Comparison of ENCODE assay signal across 19 cellular contexts in the genomic region with DNA sequence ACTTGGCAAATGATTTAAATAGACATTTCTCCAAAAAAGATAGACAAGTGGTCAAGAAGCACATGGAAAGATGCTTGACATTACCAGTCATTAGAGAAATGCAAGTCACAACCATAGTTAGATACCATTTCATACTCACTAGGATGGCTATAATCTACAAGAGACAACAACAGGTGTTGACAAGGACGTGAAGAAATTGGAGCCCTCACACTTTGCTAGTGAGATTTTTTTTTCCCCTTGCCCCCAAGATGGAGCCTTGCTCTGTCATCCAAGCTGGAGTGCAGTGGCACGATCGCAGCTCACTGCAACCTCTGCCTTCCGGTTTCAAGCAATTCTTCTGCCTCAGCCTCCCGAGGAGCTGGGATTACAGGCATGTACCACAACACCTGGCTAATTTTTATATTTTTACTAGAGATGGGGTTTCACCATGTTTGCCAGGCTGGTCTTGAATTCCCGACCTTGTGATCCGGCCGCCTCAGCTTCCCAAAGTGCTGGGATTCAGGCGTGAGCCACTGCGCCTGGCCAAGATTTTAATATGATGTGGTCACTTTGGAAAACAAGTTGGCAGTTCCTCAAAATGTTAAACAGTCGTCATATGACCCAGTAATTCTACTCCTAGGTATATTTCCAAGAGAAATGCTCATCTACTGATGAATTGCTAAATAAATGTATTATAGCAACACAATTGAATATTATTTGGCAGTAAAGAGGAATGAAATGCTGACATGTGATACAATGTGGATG.
"Had no signal": no experiment of that assay in that cellular context is flagged by ENCODE, and none has a peak within 500 bp of the region (broad histone marks: within the 10 kb centered on the region; RNA-seq: fewer than 3 reads in every experiment).

No MANE protein-coding gene starts in this region.

- ATAC-seq: activated CD4-positive, CD25-positive, alpha-beta regulatory T cell treated with anti-CD3 and anti-CD28 coated beads, Interleukin-2, amount 50 U/mL, for 24 hours; left cardiac atrium; SK-N-SH treated with all-trans-retinoic acid at 6 μM for 48 hours; T-cell had no signal

- H3K9me3 Mint-ChIP-seq: activated CD4-positive, alpha-beta T cell treated with anti-CD3 and anti-CD28 coated beads, Interleukin-2, amount 10 ng/mL, durations not matched to agents 7 days and 5 days; activated T-helper 1 cell treated with anti-CD3 and anti-CD28 coated beads, Interleukin-12 subunit alpha, Interleukin-12 subunit beta, Interleukin-2, Interleukin-4 antibody, amounts not matched to agents 30 ng/mL and 10 ng/mL and 1 ng/mL, durations not matched to agents 14 hours and 24 hours and 36 hours; brain; stimulated activated naive CD8-positive, alpha-beta T cell treated with anti-CD3 and anti-CD28 coated beads, Interleukin-15, Interleukin-2, amounts not matched to agents 100 ng/mL and 50 ng/mL, for 24 hours; T-cell had no signal

- H3K27ac ChIP-seq: dorsolateral prefrontal cortex, right atrium auricular region, tibial nerve had no signal

- H3K4me1 Mint-ChIP-seq: T-cell had no signal

- DNase-seq: activated CD4-positive, alpha-beta T cell treated with anti-CD3 and anti-CD28 coated beads, Interleukin-2, amount 10 ng/mL, durations not matched to agents 7 days and 5 days; activated CD8-positive, alpha-beta memory T cell treated with anti-CD3 and anti-CD28 coated beads, Interleukin-2, amount 50 U/mL, for 4 hours; amniotic stem cell; caudate nucleus; dorsolateral prefrontal cortex; hippocampal formation; left cardiac atrium; nephron progenitor cell; stimulated activated CD4-positive, alpha-beta T cell treated with anti-CD3 and anti-CD28 coated beads, Interleukin-2, amount 100 ng/mL, for 48 hours; T-cell had no signal

- H3K9me3 ChIP-seq: right atrium auricular region, tibial nerve had no signal

- H3K27ac Mint-ChIP-seq: activated CD4-positive, alpha-beta T cell treated with anti-CD3 and anti-CD28 coated beads, Interleukin-2, amount 10 ng/mL, durations not matched to agents 7 days and 5 days; activated naive CD8-positive, alpha-beta T cell; activated T-helper 1 cell treated with anti-CD3 and anti-CD28 coated beads, Interleukin-12 subunit alpha, Interleukin-12 subunit beta, Interleukin-2, Interleukin-4 antibody, amounts not matched to agents 30 ng/mL and 10 ng/mL and 1 ng/mL, durations not matched to agents 14 hours and 24 hours and 36 hours; nephron progenitor cell; progenitor cell of endocrine pancreas; stimulated activated naive CD8-positive, alpha-beta T cell treated with anti-CD3 and anti-CD28 coated beads, Interleukin-15, Interleukin-2, amounts not matched to agents 100 ng/mL and 50 ng/mL, for 24 hours; T-cell had no signal

- H3K27me3 ChIP-seq: dorsolateral prefrontal cortex, right atrium auricular region, tibial nerve had no signal

- H3K36me3 ChIP-seq: right atrium auricular region had no signal

- H3K4me3 Mint-ChIP-seq: activated CD4-positive, alpha-beta T cell treated with anti-CD3 and anti-CD28 coated beads, Interleukin-2, amount 10 ng/mL, durations not matched to agents 7 days and 5 days; activated naive CD8-positive, alpha-beta T cell; activated T-helper 1 cell treated with anti-CD3 and anti-CD28 coated beads, Interleukin-12 subunit alpha, Interleukin-12 subunit beta, Interleukin-2, Interleukin-4 antibody, amounts not matched to agents 30 ng/mL and 10 ng/mL and 1 ng/mL, durations not matched to agents 14 hours and 24 hours and 36 hours; nephron progenitor cell; stimulated activated naive CD8-positive, alpha-beta T cell treated with anti-CD3 and anti-CD28 coated beads, Interleukin-15, Interleukin-2, amounts not matched to agents 100 ng/mL and 50 ng/mL, for 24 hours; T-cell had no signal

- H3K27me3 Mint-ChIP-seq: activated CD4-positive, alpha-beta T cell treated with anti-CD3 and anti-CD28 coated beads, Interleukin-2, amount 10 ng/mL, durations not matched to agents 7 days and 5 days; activated naive CD8-positive, alpha-beta T cell; progenitor cell of endocrine pancreas; stimulated activated naive CD8-positive, alpha-beta T cell treated with anti-CD3 and anti-CD28 coated beads, Interleukin-15, Interleukin-2, amounts not matched to agents 100 ng/mL and 50 ng/mL, for 24 hours; T-cell had no signal

- H3K4me3 ChIP-seq: dorsolateral prefrontal cortex, right atrium auricular region, tibial nerve had no signal
